Comparison of ENCODE assay signal across 8 cellular contexts in the genomic region with DNA sequence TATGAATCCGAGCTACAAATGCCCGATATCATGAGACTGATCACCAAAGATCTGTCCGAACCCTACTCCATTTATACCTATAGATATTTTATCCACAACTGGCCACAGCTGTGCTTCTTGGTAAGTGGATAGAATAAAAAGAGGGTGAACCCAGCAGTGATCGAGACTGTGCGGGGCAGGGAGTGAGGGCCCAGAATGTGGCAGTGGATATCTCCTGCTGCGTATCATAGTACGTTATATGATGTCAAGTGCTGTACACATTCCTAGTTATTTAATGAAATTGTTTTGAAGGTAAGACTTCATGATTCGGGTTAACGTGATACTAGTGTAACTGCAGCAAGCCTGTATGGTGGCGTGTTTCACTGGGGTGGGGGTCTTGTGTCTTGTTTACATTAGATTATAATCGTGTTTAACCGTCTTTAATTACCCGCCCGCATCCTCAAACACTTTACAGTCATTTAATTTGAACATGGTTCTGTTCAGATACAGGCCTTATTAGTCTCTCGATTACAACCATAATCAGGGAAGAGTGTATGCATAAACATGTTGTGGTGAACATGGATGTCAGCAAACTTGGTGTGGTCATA. TPM values are rescaled to one million over a fixed set of nuclear protein-coding genes. Genes with fewer than 3 reads are reported as not detected.
A peak's percentile ranks its signal among the peaks of the same experiment; 100 is the strongest.
DNase-seq lines count a peak whose midpoint lies in the region; ATAC-seq and TF ChIP-seq lines count a peak whose summit lies in the region.

No MANE protein-coding gene starts in this region.

- peak overlapping the region; percentile 90 to 98 for H3K23ac ChIP-seq in mesenchymal stem cell (ENCODE audit: low read length in 2 of 2)

- peak overlapping the region; percentile 26 to 86 (median 37) for H3K27ac Mint-ChIP-seq in CD4-positive, CD25-positive, alpha-beta regulatory T cell
- peak overlapping the region; percentile 78 to 96 (median 91) for H3K27ac Mint-ChIP-seq in brain

- no peak overlapping the region for H4K91ac ChIP-seq in mesenchymal stem cell (ENCODE audit: low read length)

- WGBS in mesenchymal stem cell = 47% methylated on average over 10 of the region's 15 CpGs

- peak in 2 of 3 donors; percentile 7 to 9 for DNase-seq in CD4-positive, CD25-positive, alpha-beta regulatory T cell
- no peak for DNase-seq in Karpas-422
- peak; percentile 33 for DNase-seq in mesenchymal stem cell
- no peak for DNase-seq in uterus
- DNase-seq in 8988T = no peak

- peaks cover 19% of the 10 kb centered on the region for H3K36me3 Mint-ChIP-seq in CD4-positive, CD25-positive, alpha-beta regulatory T cell
- H3K36me3 Mint-ChIP-seq in brain = peaks cover 20% of the 10 kb centered on the region

- H2AK5ac ChIP-seq in mesenchymal stem cell (ENCODE audit: low read length, severe bottlenecking) = no peak overlapping the region

- peaks cover 59% of the 10 kb centered on the region for H3K79me2 ChIP-seq in Karpas-422 (ENCODE audit: low read length)

- no peaks in the 10 kb centered on the region for H3K9me3 Mint-ChIP-seq in CD4-positive, CD25-positive, alpha-beta regulatory T cell
- H3K9me3 Mint-ChIP-seq in brain = no peaks in the 10 kb centered on the region

- H2AFZ ChIP-seq in Karpas-422 (ENCODE audit: low read length) (no peak overlapping the region), mesenchymal stem cell (ENCODE audit: low read depth, low read length) (no peak overlapping the region)

- H3K36me3 ChIP-seq in CD4-positive, CD25-positive, alpha-beta regulatory T cell (ENCODE audit: control insufficient read depth, insufficient read depth, low read length) = peaks cover 6% of the 10 kb centered on the region
- H3K36me3 ChIP-seq in Karpas-422 (ENCODE audit: insufficient read depth, low read length) (peaks cover 12% of the 10 kb centered on the region), mesenchymal stem cell (ENCODE audit: control insufficient read depth in 1 of 2, insufficient read depth in 2 of 2, low read depth in 1 of 2, low read length in 2 of 2) (peaks cover 8 to 16% of the 10 kb centered on the region in 2 experiments), uterus (no peaks in the 10 kb centered on the region)

- no peaks in the 10 kb centered on the region for H3K27me3 ChIP-seq in CD4-positive, CD25-positive, alpha-beta regulatory T cell (ENCODE audit: control insufficient read depth, insufficient read depth, low read length)
- H3K27me3 ChIP-seq in Karpas-422 (ENCODE audit: low read length) (no peaks in the 10 kb centered on the region), mesenchymal stem cell (ENCODE audit: control insufficient read depth in 1 of 2, insufficient read depth in 1 of 2, low read length in 2 of 2) (no peaks in the 10 kb centered on the region), uterus (no peaks in the 10 kb centered on the region)

- no peak overlapping the region for H2BK15ac ChIP-seq in mesenchymal stem cell (ENCODE audit: low read depth, poor library complexity, severe bottlenecking)

- no peaks in the 10 kb centered on the region for H3K27me3 Mint-ChIP-seq in CD4-positive, CD25-positive, alpha-beta regulatory T cell
- H3K27me3 Mint-ChIP-seq in brain = peaks cover 16% of the 10 kb centered on the region

- H3K4me3 Mint-ChIP-seq in CD4-positive, CD25-positive, alpha-beta regulatory T cell = peak overlapping the region; percentile 92 to 99 (median 94)
- peak overlapping the region; percentile 92 to 96 (median 95) for H3K4me3 Mint-ChIP-seq in brain

- intact Hi-C loops in uterus (cut with DNase I; ENCODE audit: low total_unique reads) = no loop called here

- H3K9me3 ChIP-seq in CD4-positive, CD25-positive, alpha-beta regulatory T cell (ENCODE audit: control insufficient read depth in 2 of 2, low read length in 2 of 2) = no peaks in the 10 kb centered on the region
- H3K9me3 ChIP-seq in Karpas-422 (ENCODE audit: low read length) (no peaks in the 10 kb centered on the region), mesenchymal stem cell (ENCODE audit: control insufficient read depth, low read length) (no peaks in the 10 kb centered on the region), uterus (no peaks in the 10 kb centered on the region)

- no peak for ATAC-seq in CD4-positive, CD25-positive, alpha-beta regulatory T cell (ENCODE audit: low read depth in 2 of 2)
- ATAC-seq in HG03432 (IDR thresholded peaks at IDR 0.05; ENCODE audit: unreplicated experiment) = no peak
- no peak for ATAC-seq in GM18502 (IDR thresholded peaks at IDR 0.05; ENCODE audit: poor library complexity, unreplicated experiment)

- peak overlapping the region; percentile 83 for H3K9ac ChIP-seq in Karpas-422 (ENCODE audit: low read length)
- H3K9ac ChIP-seq in mesenchymal stem cell (ENCODE audit: low read length) = peak overlapping the region; percentile 88

- H3K4me2 ChIP-seq in Karpas-422 (ENCODE audit: low read depth, low read length, poor library complexity, severe bottlenecking) (peak overlapping the region; percentile 95), mesenchymal stem cell (ENCODE audit: low read length, poor library complexity, severe bottlenecking) (peak overlapping the region; percentile 79)

- peak overlapping the region in 1 of 2 experiments; percentile 86 for H3K18ac ChIP-seq in mesenchymal stem cell (ENCODE audit: low read depth in 1 of 2, low read length in 2 of 2)

- H3K14ac ChIP-seq in mesenchymal stem cell (ENCODE audit: low read length in 2 of 2) = no peak overlapping the region

- no peak overlapping the region for H3K27ac ChIP-seq in CD4-positive, CD25-positive, alpha-beta regulatory T cell (ENCODE audit: insufficient read depth, low read length, poor library complexity, severe bottlenecking)
- no peak overlapping the region for H3K27ac ChIP-seq in Karpas-422 (ENCODE audit: low read length)
- H3K27ac ChIP-seq in mesenchymal stem cell (ENCODE audit: low read length, poor library complexity, severe bottlenecking) = peak overlapping the region; percentile 49
- peak overlapping the region in 1 of 2 donors; percentile 85 for H3K27ac ChIP-seq in uterus

- H4K20me1 ChIP-seq in Karpas-422 (ENCODE audit: insufficient read depth, low read depth, low read length) = peaks cover 4% of the 10 kb centered on the region; the same call in 1 of the 2 replicates

- peak overlapping the region; percentile 83 for H3K4me3 ChIP-seq in CD4-positive, CD25-positive, alpha-beta regulatory T cell (ENCODE audit: low read depth, low read length)
- peak overlapping the region; percentile 79 for H3K4me3 ChIP-seq in Karpas-422 (ENCODE audit: low read length)
- peak overlapping the region; percentile 93 to 96 for H3K4me3 ChIP-seq in mesenchymal stem cell (ENCODE audit: insufficient read depth in 1 of 2, low read depth in 1 of 2, low read length in 2 of 2)
- peak overlapping the region; percentile 82 to 85 for H3K4me3 ChIP-seq in uterus

- peak overlapping the region; percentile 90 for H2BK5ac ChIP-seq in mesenchymal stem cell (ENCODE audit: low read depth, low read length, poor library complexity, severe bottlenecking)

- no peaks in the 10 kb centered on the region for H3K9me2 ChIP-seq in Karpas-422 (replicated peaks; ENCODE audit: insufficient read depth, low read length)

- H3K4me1 ChIP-seq in CD4-positive, CD25-positive, alpha-beta regulatory T cell (ENCODE audit: control insufficient read depth, insufficient read depth, low read length, poor library complexity, severe bottlenecking) = peaks cover 38% of the 10 kb centered on the region
- H3K4me1 ChIP-seq in Karpas-422 (ENCODE audit: low read length) (peaks cover 38% of the 10 kb centered on the region), mesenchymal stem cell (ENCODE audit: control insufficient read depth, insufficient read depth, low read depth, low read length) (peaks cover 7% of the 10 kb centered on the region), uterus (peaks cover 0 to 7% of the 10 kb centered on the region in 2 donors)

- TF ChIP-seq CTCF in brain (conservative IDR thresholded peaks at IDR 0.05) (no peak), uterus (IDR thresholded peaks at IDR 0.05) (no peak)

- no peak for TF ChIP-seq POLR2A in uterus (IDR thresholded peaks at IDR 0.05)

- H4K8ac ChIP-seq in mesenchymal stem cell (ENCODE audit: low read length) = no peak overlapping the region

- no peak overlapping the region for H2BK120ac ChIP-seq in mesenchymal stem cell (ENCODE audit: low read depth, low read length)

- no peak overlapping the region for H2BK12ac ChIP-seq in mesenchymal stem cell (ENCODE audit: low read length in 2 of 2)

- peak overlapping the region in 1 of 2 experiments; percentile 87 for H3K4ac ChIP-seq in mesenchymal stem cell (ENCODE audit: low read depth in 1 of 2, low read length in 2 of 2)

- H3K4me1 Mint-ChIP-seq in CD4-positive, CD25-positive, alpha-beta regulatory T cell = peaks cover 26 to 59% (median 49%) of the 10 kb centered on the region in 4 donors
- H3K4me1 Mint-ChIP-seq in brain = peaks cover 53% of the 10 kb centered on the region

- H3K79me1 ChIP-seq in mesenchymal stem cell (replicated peaks; ENCODE audit: low read length, poor library complexity, severe bottlenecking) = peaks cover 10% of the 10 kb centered on the region

RNA-seq across cellular contexts. Expression of gene NAA30, which starts 1.3 kb away (rescaled TPM):
- 17.1 TPM for total RNA-seq in CD4-positive, CD25-positive, alpha-beta regulatory T cell
- polyA plus RNA-seq in CD4-positive, CD25-positive, alpha-beta regulatory T cell = 10 to 100 TPM; 12.6 to 15.7 (median 13.8) TPM
- total RNA-seq in Karpas-422 (2014; rRNA removed; shearing (Covaris generic); ENCODE audit: low replicate concordance) = 13.6 and 34.6 TPM in 2 replicates
- 8.8 TPM for polyA plus RNA-seq in brain (ENCODE audit: insufficient read depth, low read depth, low replicate concordance)
- 19.0 TPM for polyA plus RNA-seq in mesenchymal stem cell (2013, experiment 1 of 2)
- 19.3 TPM for polyA plus RNA-seq in mesenchymal stem cell (2013, experiment 2 of 2)
- total RNA-seq in uterus = 10 to 100 TPM in 3 of 4 donors, 1 to 10 TPM in 1; 8.7 to 38.1 (median 23.1) TPM

Comparison
In these comparisons a context has a peak if more than half of its experiments do, and no peak if none do; other contexts are left out.
1. DNase-seq: peak in CD4-positive, CD25-positive, alpha-beta regulatory T cell (2 of 3) and mesenchymal stem cell (single experiment); none in Karpas-422 (single experiment), uterus (0 of 2) and 8988T (single experiment).
2. Peak in every context shown above with its lines, with median percentiles within 50 percentile points of each other: H3K4me3 ChIP-seq.